In the genomic region with DNA sequence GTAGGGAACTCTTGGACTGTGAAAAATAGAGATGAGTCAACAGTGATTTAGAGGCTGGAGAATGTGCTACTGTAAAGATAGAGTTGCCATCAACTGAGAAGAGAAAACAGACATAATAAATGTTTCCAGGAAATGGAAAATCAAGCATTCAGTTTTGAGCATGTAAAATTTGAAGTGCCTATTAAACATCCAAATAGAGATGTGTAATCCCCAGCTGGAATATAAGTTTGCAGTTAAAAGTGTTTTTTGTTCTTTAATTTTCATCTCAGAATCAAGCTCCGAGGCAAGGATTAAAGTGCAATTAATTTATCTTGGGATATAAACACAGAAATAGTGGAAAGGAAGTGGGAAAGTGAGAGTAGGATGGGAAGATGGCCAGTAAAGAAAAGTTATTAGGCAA, we compare ENCODE assay signal across 26 cellular contexts.
"Had no signal": no experiment of that assay in that cellular context is flagged by ENCODE, and none has a peak within 500 bp of the region (broad histone marks: within the 10 kb centered on the region; RNA-seq: fewer than 3 reads in every experiment).

No MANE protein-coding gene starts in this region.

- H3K36me3 ChIP-seq: esophagus squamous epithelium, left ventricle myocardium inferior, lower lobe of right lung, neutrophil, pancreas, right lobe of liver, suprapubic skin, transverse colon, upper lobe of right lung, uterus had no signal

- H3K27me3 ChIP-seq: esophagus squamous epithelium, neutrophil, pancreas, right lobe of liver, suprapubic skin, transverse colon, upper lobe of right lung, uterus had no signal

- H3K27ac ChIP-seq: esophagus squamous epithelium, left ventricle myocardium inferior, lower lobe of right lung, neutrophil, pancreas, right lobe of liver, suprapubic skin, transverse colon, upper lobe of right lung, uterus had no signal

- ATAC-seq: effector memory CD8-positive, alpha-beta T cell; left colon; lower lobe of right lung; mucosa of descending colon; natural killer cell treated with Interleukin-12 subunit alpha and Interleukin-12 subunit beta and Interleukin-15 and Interleukin-18, amount 100 ng/mL, for 72 hours; pancreas; right lobe of liver; stimulated activated naive CD8-positive, alpha-beta T cell treated with anti-CD3 and anti-CD28 coated beads, Interleukin-15, amount 100 ng/mL, for 72 hours; upper lobe of right lung had no signal

- DNase-seq: cortex of kidney; effector memory CD8-positive, alpha-beta T cell; erythroblast; esophagus squamous epithelium; head of caudate nucleus; kidney; left colon; lower lobe of right lung; mucosa of descending colon; naive B cell; pancreas; right lobe of liver; small intestine; stimulated activated CD4-positive, alpha-beta T cell treated with anti-CD3 and anti-CD28 coated beads, Interleukin-12 subunit alpha, Interleukin-12 subunit beta, amount 100 ng/mL, for 4 hours; stimulated activated CD4-positive, alpha-beta T cell treated with anti-CD3 and anti-CD28 coated beads, Interleukin-1b, Interleukin-23, amount 100 ng/mL, for 48 hours; stimulated activated CD4-positive, alpha-beta T cell treated with anti-CD3 and anti-CD28 coated beads, Interleukin-4, amount 100 ng/mL, for 1 hour; stimulated activated CD8-positive, alpha-beta memory T cell treated with anti-CD3 and anti-CD28 coated beads, Interleukin-4, amount 100 ng/mL, for 48 hours; stimulated activated naive CD4-positive, alpha-beta T cell; stimulated activated naive CD8-positive, alpha-beta T cell treated with anti-CD3 and anti-CD28 coated beads, Interleukin-15, amount 100 ng/mL, for 72 hours; transverse colon; upper lobe of right lung; uterus had no signal

- H3K9me3 ChIP-seq: esophagus squamous epithelium, lower lobe of right lung, neutrophil, pancreas, right lobe of liver, suprapubic skin, upper lobe of right lung, uterus had no signal

- H3K4me3 ChIP-seq: esophagus squamous epithelium, left ventricle myocardium inferior, lower lobe of right lung, mucosa of descending colon, pancreas, right lobe of liver, suprapubic skin, transverse colon, upper lobe of right lung, uterus had no signal
